Comparison of ENCODE assay signal across 29 cellular contexts in genomic region chr10:76544789-76545188, GRCh38.
"Had no signal": no experiment of that assay in that cellular context is flagged by ENCODE, and none has a peak within 500 bp of the region (broad histone marks: within the 10 kb centered on the region; RNA-seq: fewer than 3 reads in every experiment).

No MANE protein-coding gene starts in this region.

- H3K9me3 ChIP-seq: esophagus muscularis mucosa, gastroesophageal sphincter had no signal

- H3K27ac ChIP-seq: brain microvascular endothelial cell, dorsolateral prefrontal cortex, esophagus muscularis mucosa, gastroesophageal sphincter had no signal

- H3K27me3 ChIP-seq: brain microvascular endothelial cell, dorsolateral prefrontal cortex, esophagus muscularis mucosa, gastroesophageal sphincter had no signal

- H3K4me3 ChIP-seq: coronary artery, dorsolateral prefrontal cortex, esophagus muscularis mucosa, gastroesophageal sphincter had no signal

- ATAC-seq: activated CD4-positive, alpha-beta T cell treated with anti-CD3 and anti-CD28 coated beads for 36 hours; activated CD8-positive, alpha-beta T cell treated with anti-CD3 and anti-CD28 coated beads, Interleukin-2, amount 10 ng/mL, durations not matched to agents 7 days and 5 days; activated naive CD4-positive, alpha-beta T cell treated with anti-CD3 and anti-CD28 coated beads, Interleukin-2, amount 50 U/mL, for 72 hours; activated T-cell treated with anti-CD3 and anti-CD28 coated beads, Interleukin-2, amount 50 U/mL, for 72 hours; gastroesophageal sphincter had no signal

- H3K4me3 Mint-ChIP-seq: activated CD4-positive, alpha-beta memory T cell treated with anti-CD3 and anti-CD28 coated beads for 36 hours; activated CD4-positive, alpha-beta T cell treated with anti-CD3 and anti-CD28 coated beads for 36 hours; activated CD4-positive, alpha-beta T cell treated with anti-CD3 and anti-CD28 coated beads, Interleukin-2, amount 10 ng/mL, durations not matched to agents 24 days and 14 days; activated CD8-positive, alpha-beta T cell treated with anti-CD3 and anti-CD28 coated beads, Interleukin-2, amount 10 ng/mL, durations not matched to agents 7 days and 5 days; activated naive CD4-positive, alpha-beta T cell treated with anti-CD3 and anti-CD28 coated beads, Interleukin-2, amount 10 ng/mL, durations not matched to agents 7 days and 5 days; activated naive CD8-positive, alpha-beta T cell treated with anti-CD3 and anti-CD28 coated beads, Interleukin-2, amount 10 ng/mL, durations not matched to agents 7 days and 5 days; activated T-cell treated with anti-CD3 and anti-CD28 coated beads, Interleukin-2, amount 50 U/mL, for 24 hours; activated T-cell treated with anti-CD3 and anti-CD28 coated beads, Interleukin-2, amount 50 U/mL, for 72 hours; central memory CD8-positive, alpha-beta T cell; dendritic cell treated with granulocyte-macrophage colony-stimulating factor and Interleukin-4, amounts not matched to agents 40 ng/mL and 50 ng/mL, for 4 days; endodermal cell had no signal

- H3K27me3 Mint-ChIP-seq: activated CD4-positive, alpha-beta memory T cell treated with anti-CD3 and anti-CD28 coated beads for 36 hours; activated CD4-positive, alpha-beta T cell treated with anti-CD3 and anti-CD28 coated beads, Interleukin-2, amount 10 ng/mL, durations not matched to agents 24 days and 14 days; activated naive CD4-positive, alpha-beta T cell treated with anti-CD3 and anti-CD28 coated beads, Interleukin-2, amount 10 ng/mL, durations not matched to agents 7 days and 5 days; central memory CD8-positive, alpha-beta T cell; dendritic cell treated with granulocyte-macrophage colony-stimulating factor and Interleukin-4, amounts not matched to agents 40 ng/mL and 50 ng/mL, for 4 days had no signal

- DNase-seq: activated CD4-positive, alpha-beta memory T cell treated with anti-CD3 and anti-CD28 coated beads for 36 hours; activated CD4-positive, alpha-beta T cell treated with anti-CD3 and anti-CD28 coated beads for 36 hours; activated CD4-positive, alpha-beta T cell treated with anti-CD3 and anti-CD28 coated beads, Interleukin-2, amount 10 ng/mL, durations not matched to agents 24 days and 14 days; activated CD4-positive, CD25-positive, alpha-beta regulatory T cell; activated CD4-positive, CD25-positive, alpha-beta regulatory T cell treated with anti-CD3 and anti-CD28 coated beads, Interleukin-2, amount 50 U/mL, for 72 hours; activated CD8-positive, alpha-beta memory T cell treated with anti-CD3 and anti-CD28 coated beads, Interleukin-2, amount 50 U/mL, for 48 hours; activated CD8-positive, alpha-beta T cell treated with anti-CD3 and anti-CD28 coated beads, Interleukin-2, amount 10 ng/mL, durations not matched to agents 7 days and 5 days; activated gamma-delta T cell; activated naive CD4-positive, alpha-beta T cell; activated naive CD4-positive, alpha-beta T cell treated with anti-CD3 and anti-CD28 coated beads, Interleukin-2, amount 10 ng/mL, durations not matched to agents 7 days and 5 days; activated naive CD8-positive, alpha-beta T cell treated with anti-CD3 and anti-CD28 coated beads, Interleukin-2, amount 10 ng/mL, durations not matched to agents 7 days and 5 days; activated T-cell treated with anti-CD3 and anti-CD28 coated beads for 4 hours; activated T-cell treated with anti-CD3 and anti-CD28 coated beads, Interleukin-2, amount 50 U/mL, for 24 hours; activated T-cell treated with anti-CD3 and anti-CD28 coated beads, Interleukin-2, amount 50 U/mL, for 72 hours; amniotic stem cell; anterior cingulate cortex; brain microvascular endothelial cell; dorsolateral prefrontal cortex; effector memory CD4-positive, alpha-beta T cell; endodermal cell; erythroblast; foreskin melanocyte; T-helper 2 cell had no signal

- H3K4me1 Mint-ChIP-seq: activated CD4-positive, alpha-beta T cell treated with anti-CD3 and anti-CD28 coated beads for 36 hours; activated naive CD4-positive, alpha-beta T cell treated with anti-CD3 and anti-CD28 coated beads, Interleukin-2, amount 10 ng/mL, durations not matched to agents 7 days and 5 days; activated naive CD8-positive, alpha-beta T cell treated with anti-CD3 and anti-CD28 coated beads, Interleukin-2, amount 10 ng/mL, durations not matched to agents 7 days and 5 days; central memory CD8-positive, alpha-beta T cell; endodermal cell had no signal

- H3K27ac Mint-ChIP-seq: activated CD4-positive, alpha-beta memory T cell treated with anti-CD3 and anti-CD28 coated beads for 36 hours; activated CD4-positive, alpha-beta T cell treated with anti-CD3 and anti-CD28 coated beads for 36 hours; activated CD4-positive, alpha-beta T cell treated with anti-CD3 and anti-CD28 coated beads, Interleukin-2, amount 10 ng/mL, durations not matched to agents 24 days and 14 days; activated CD8-positive, alpha-beta T cell treated with anti-CD3 and anti-CD28 coated beads, Interleukin-2, amount 10 ng/mL, durations not matched to agents 7 days and 5 days; activated naive CD4-positive, alpha-beta T cell treated with anti-CD3 and anti-CD28 coated beads, Interleukin-2, amount 10 ng/mL, durations not matched to agents 7 days and 5 days; activated naive CD4-positive, alpha-beta T cell treated with anti-CD3 and anti-CD28 coated beads, Interleukin-2, amount 50 U/mL, for 72 hours; activated naive CD8-positive, alpha-beta T cell treated with anti-CD3 and anti-CD28 coated beads, Interleukin-2, amount 10 ng/mL, durations not matched to agents 7 days and 5 days; activated T-cell treated with anti-CD3 and anti-CD28 coated beads, Interleukin-2, amount 50 U/mL, for 24 hours; activated T-cell treated with anti-CD3 and anti-CD28 coated beads, Interleukin-2, amount 50 U/mL, for 72 hours; dendritic cell treated with granulocyte-macrophage colony-stimulating factor and Interleukin-4, amounts not matched to agents 40 ng/mL and 50 ng/mL, for 4 days; endodermal cell had no signal

- H3K9me3 Mint-ChIP-seq: activated CD4-positive, alpha-beta memory T cell treated with anti-CD3 and anti-CD28 coated beads for 36 hours; activated CD4-positive, alpha-beta T cell treated with anti-CD3 and anti-CD28 coated beads, Interleukin-2, amount 10 ng/mL, durations not matched to agents 24 days and 14 days; activated naive CD4-positive, alpha-beta T cell treated with anti-CD3 and anti-CD28 coated beads, Interleukin-2, amount 10 ng/mL, durations not matched to agents 7 days and 5 days; activated naive CD4-positive, alpha-beta T cell treated with anti-CD3 and anti-CD28 coated beads, Interleukin-2, amount 50 U/mL, for 72 hours; activated naive CD8-positive, alpha-beta T cell treated with anti-CD3 and anti-CD28 coated beads, Interleukin-2, amount 10 ng/mL, durations not matched to agents 7 days and 5 days; activated T-cell treated with anti-CD3 and anti-CD28 coated beads, Interleukin-2, amount 50 U/mL, for 24 hours; activated T-cell treated with anti-CD3 and anti-CD28 coated beads, Interleukin-2, amount 50 U/mL, for 72 hours; central memory CD8-positive, alpha-beta T cell; dendritic cell treated with granulocyte-macrophage colony-stimulating factor and Interleukin-4, amounts not matched to agents 40 ng/mL and 50 ng/mL, for 4 days; endodermal cell had no signal

- H3K36me3 ChIP-seq: brain microvascular endothelial cell, esophagus muscularis mucosa, gastroesophageal sphincter had no signal

- H3K36me3 Mint-ChIP-seq: activated CD4-positive, alpha-beta memory T cell treated with anti-CD3 and anti-CD28 coated beads for 36 hours; activated naive CD4-positive, alpha-beta T cell treated with anti-CD3 and anti-CD28 coated beads, Interleukin-2, amount 10 ng/mL, durations not matched to agents 7 days and 5 days; activated naive CD4-positive, alpha-beta T cell treated with anti-CD3 and anti-CD28 coated beads, Interleukin-2, amount 50 U/mL, for 72 hours; activated naive CD8-positive, alpha-beta T cell treated with anti-CD3 and anti-CD28 coated beads, Interleukin-2, amount 10 ng/mL, durations not matched to agents 7 days and 5 days had no signal
